ENCODE assay signal across 14 cellular contexts in genomic region chr5:80704221-80704620, GRCh38.
"Had no signal": no experiment of that assay in that cellular context is flagged by ENCODE, and none has a peak within 500 bp of the region (broad histone marks: within the 10 kb centered on the region; RNA-seq: fewer than 3 reads in every experiment).

No MANE protein-coding gene starts in this region.

- H3K4me3 ChIP-seq: dorsolateral prefrontal cortex, esophagus muscularis mucosa, left ventricle myocardium inferior, pancreas, transverse colon had no signal

- H3K27ac Mint-ChIP-seq: activated CD8-positive, alpha-beta memory T cell treated with anti-CD3 and anti-CD28 coated beads, Interleukin-2, amount 10 ng/mL, durations not matched to agents 7 days and 5 days; activated naive CD4-positive, alpha-beta T cell treated with anti-CD3 and anti-CD28 coated beads, Interleukin-2, amount 50 U/mL, for 24 hours; activated T-cell treated with anti-CD3 and anti-CD28 coated beads, Interleukin-2, amount 50 U/mL, for 24 hours; T-helper 1 cell treated with Interleukin-12 subunit alpha and Interleukin-12 subunit beta and Interleukin-4 antibody, amounts not matched to agents 30 μg/mL and 1 μg/mL, for 36 hours had no signal

- DNase-seq: activated CD4-positive, CD25-positive, alpha-beta regulatory T cell; activated CD8-positive, alpha-beta memory T cell treated with anti-CD3 and anti-CD28 coated beads, Interleukin-2, amount 10 ng/mL, durations not matched to agents 7 days and 5 days; activated effector memory CD4-positive, alpha-beta T cell treated with Interleukin-2 at 50 U/mL for 16 hours; activated T-cell treated with anti-CD3 and anti-CD28 coated beads, Interleukin-2, amount 50 U/mL, for 24 hours; dorsolateral prefrontal cortex; head of caudate nucleus; islet precursor cell; left ventricle myocardium inferior; mesenchymal stem cell; pancreas; transverse colon had no signal

- H3K27me3 ChIP-seq: dorsolateral prefrontal cortex, esophagus muscularis mucosa, pancreas, transverse colon had no signal

- H3K36me3 ChIP-seq: pancreas had no signal

- H3K27me3 Mint-ChIP-seq: activated CD8-positive, alpha-beta memory T cell treated with anti-CD3 and anti-CD28 coated beads, Interleukin-2, amount 10 ng/mL, durations not matched to agents 7 days and 5 days; activated naive CD4-positive, alpha-beta T cell treated with anti-CD3 and anti-CD28 coated beads, Interleukin-2, amount 50 U/mL, for 24 hours; activated T-cell treated with anti-CD3 and anti-CD28 coated beads, Interleukin-2, amount 50 U/mL, for 24 hours had no signal

- H3K27ac ChIP-seq: esophagus muscularis mucosa, left ventricle myocardium inferior, pancreas, transverse colon had no signal

- H3K9me3 ChIP-seq: esophagus muscularis mucosa, left ventricle myocardium inferior, pancreas, transverse colon had no signal

- H3K9me3 Mint-ChIP-seq: activated naive CD4-positive, alpha-beta T cell treated with anti-CD3 and anti-CD28 coated beads, Interleukin-2, amount 50 U/mL, for 24 hours; activated T-cell treated with anti-CD3 and anti-CD28 coated beads, Interleukin-2, amount 50 U/mL, for 24 hours; T-helper 1 cell treated with Interleukin-12 subunit alpha and Interleukin-12 subunit beta and Interleukin-4 antibody, amounts not matched to agents 30 μg/mL and 1 μg/mL, for 36 hours had no signal

- H3K4me3 Mint-ChIP-seq: activated CD8-positive, alpha-beta memory T cell treated with anti-CD3 and anti-CD28 coated beads, Interleukin-2, amount 10 ng/mL, durations not matched to agents 7 days and 5 days; activated naive CD4-positive, alpha-beta T cell treated with anti-CD3 and anti-CD28 coated beads, Interleukin-2, amount 50 U/mL, for 24 hours; activated T-cell treated with anti-CD3 and anti-CD28 coated beads, Interleukin-2, amount 50 U/mL, for 24 hours; T-helper 1 cell treated with Interleukin-12 subunit alpha and Interleukin-12 subunit beta and Interleukin-4 antibody, amounts not matched to agents 30 μg/mL and 1 μg/mL, for 36 hours had no signal

- H3K4me1 ChIP-seq: esophagus muscularis mucosa, pancreas, transverse colon had no signal

- ATAC-seq: activated CD8-positive, alpha-beta memory T cell treated with anti-CD3 and anti-CD28 coated beads, Interleukin-2, amount 10 ng/mL, durations not matched to agents 7 days and 5 days; pancreas had no signal
